1 cellular context compared by ENCODE assay signal in genomic region chr16:324451-325334, GRCh38.
TF ChIP-seq lines count a peak whose summit lies in the region.

No MANE protein-coding gene starts in this region.

TF ChIP-seq in HEK293, 187 proteins besides CTCF, POLR2A, EP300 and RAD21 (continued from another document):
- TF ChIP-seq ZNF521 (tag by site-specific recombination; IDR thresholded peaks at IDR 0.05) = no peak
- no peak for TF ChIP-seq ZNF701 (tag by site-specific recombination; IDR thresholded peaks at IDR 0.05)
- no peak for TF ChIP-seq ZNF792 (tag by site-specific recombination; IDR thresholded peaks at IDR 0.05)
- TF ChIP-seq KLF10 (tag by site-specific recombination; IDR thresholded peaks at IDR 0.05) = no peak; the same call in none of the 2 replicates
- TF ChIP-seq ZBTB44 (tag by site-specific recombination; IDR thresholded peaks at IDR 0.05) = 0 out of 2 replicates have a peak, but pooled peaks have one; percentile 52
- TF ChIP-seq ZNF146 (tag by site-specific recombination; IDR thresholded peaks at IDR 0.05) = peak; percentile 50
- no peak for TF ChIP-seq ZNF248 (tag by site-specific recombination; IDR thresholded peaks at IDR 0.05)
- TF ChIP-seq SCRT1 (tag by site-specific recombination; IDR thresholded peaks at IDR 0.05; ENCODE audit: borderline replicate concordance) = peak; percentile 76
- TF ChIP-seq ZNF266 (tag by site-specific recombination; IDR thresholded peaks at IDR 0.05; ENCODE audit: low read depth) = no peak
- peak; percentile 94 for TF ChIP-seq ZNF600 (tag by site-specific recombination; IDR thresholded peaks at IDR 0.05)
- no peak for TF ChIP-seq ZNF114 (tag by site-specific recombination; IDR thresholded peaks at IDR 0.05)
- no peak for TF ChIP-seq ZNF121 (tag by site-specific recombination; IDR thresholded peaks at IDR 0.05)
- peak; percentile 68; the same call in 1 of the 2 replicates for TF ChIP-seq ZBTB17 (tag by site-specific recombination; IDR thresholded peaks at IDR 0.05)
- 0 out of 2 replicates have a peak, but pooled peaks have one; percentile 16 for TF ChIP-seq ZNF366 (tag by site-specific recombination; conservative IDR thresholded peaks at IDR 0.05)
- no peak for TF ChIP-seq PRDM2 (tag by site-specific recombination; IDR thresholded peaks at IDR 0.05; ENCODE audit: borderline replicate concordance)
- TF ChIP-seq ZBTB10 (tag by site-specific recombination; IDR thresholded peaks at IDR 0.05) = no peak
- no peak for TF ChIP-seq ZNF362 (tag by site-specific recombination; IDR thresholded peaks at IDR 0.05)
- TF ChIP-seq KLF1 (tag by site-specific recombination; IDR thresholded peaks at IDR 0.05) = peak; percentile 98
- TF ChIP-seq KLF9 (tag by site-specific recombination; IDR thresholded peaks at IDR 0.05; ENCODE audit: low read depth) = peak; percentile 28
- TF ChIP-seq ZFP3 (tag by site-specific recombination; IDR thresholded peaks at IDR 0.05; ENCODE audit: low read depth) = no peak
- peak; percentile 70; the same call in 1 of the 2 replicates for TF ChIP-seq ZNF391 (tag by site-specific recombination; IDR thresholded peaks at IDR 0.05; ENCODE audit: borderline replicate concordance, low read depth)
- no peak for TF ChIP-seq RBAK (tag by site-specific recombination; IDR thresholded peaks at IDR 0.05)
- no peak for TF ChIP-seq ZNF37A (tag by site-specific recombination; IDR thresholded peaks at IDR 0.05)
- TF ChIP-seq REPIN1 (tag by site-specific recombination; IDR thresholded peaks at IDR 0.05; ENCODE audit: low read depth) = no peak
- TF ChIP-seq ZNF837 (tag by site-specific recombination; IDR thresholded peaks at IDR 0.05) = no peak
- TF ChIP-seq SP3 (tag by site-specific recombination; IDR thresholded peaks at IDR 0.05) = peak; percentile 44
- TF ChIP-seq ZNF133 (tag by site-specific recombination; IDR thresholded peaks at IDR 0.05) = no peak
- TF ChIP-seq SP7 (tag by site-specific recombination; IDR thresholded peaks at IDR 0.05) = peak; percentile 91
- no peak; the same call in none of the 2 replicates for TF ChIP-seq IKZF3 (tag by site-specific recombination; IDR thresholded peaks at IDR 0.05)
- no peak for TF ChIP-seq ZNF621 (tag by site-specific recombination; IDR thresholded peaks at IDR 0.05)
- no peak for TF ChIP-seq ZNF157 (tag by site-specific recombination; IDR thresholded peaks at IDR 0.05)
- TF ChIP-seq ZNF558 (tag by site-specific recombination; IDR thresholded peaks at IDR 0.05) = peak; percentile 53; the same call in 1 of the 2 replicates
- no peak for TF ChIP-seq ZNF664 (tag by site-specific recombination; IDR thresholded peaks at IDR 0.05)
- TF ChIP-seq PBX3 (CRISPR knock-in tag; IDR thresholded peaks at IDR 0.05) = no peak
- peak; percentile 69; the same call in 1 of the 2 replicates for TF ChIP-seq ZNF2 (tag by site-specific recombination; IDR thresholded peaks at IDR 0.05)
- no peak for TF ChIP-seq ZBTB6 (tag by site-specific recombination; IDR thresholded peaks at IDR 0.05)
- no peak for TF ChIP-seq ZNF398 (tag by site-specific recombination; IDR thresholded peaks at IDR 0.05)
- peak; percentile 69 for TF ChIP-seq KLF8 (tag by site-specific recombination; IDR thresholded peaks at IDR 0.05)
- TF ChIP-seq ZNF211 (tag by site-specific recombination; IDR thresholded peaks at IDR 0.05; ENCODE audit: low read depth) = no peak
- TF ChIP-seq OVOL3 (tag by site-specific recombination; IDR thresholded peaks at IDR 0.05) = 0 out of 2 replicates have a peak, but pooled peaks have one; percentile 28
- TF ChIP-seq ZNF354C (tag by site-specific recombination; IDR thresholded peaks at IDR 0.05; ENCODE audit: borderline replicate concordance, low read depth) = no peak
- TF ChIP-seq ZNF624 (tag by site-specific recombination; IDR thresholded peaks at IDR 0.05) = no peak
- peak; percentile 75; the same call in 1 of the 2 replicates for TF ChIP-seq GFI1B (tag by site-specific recombination; IDR thresholded peaks at IDR 0.05)
- TF ChIP-seq TSHZ1 (tag by site-specific recombination; IDR thresholded peaks at IDR 0.05; ENCODE audit: borderline replicate concordance) = peak; percentile 87
- no peak for TF ChIP-seq ZNF221 (tag by site-specific recombination; IDR thresholded peaks at IDR 0.05; ENCODE audit: borderline replicate concordance)
- no peak for TF ChIP-seq ZNF510 (tag by site-specific recombination; IDR thresholded peaks at IDR 0.05; ENCODE audit: insufficient replicate concordance)
- TF ChIP-seq FEZF1 (tag by site-specific recombination; IDR thresholded peaks at IDR 0.05) = peak; percentile 91
